Comparison of ENCODE assay signal across 11 cellular contexts in the genomic region with DNA sequence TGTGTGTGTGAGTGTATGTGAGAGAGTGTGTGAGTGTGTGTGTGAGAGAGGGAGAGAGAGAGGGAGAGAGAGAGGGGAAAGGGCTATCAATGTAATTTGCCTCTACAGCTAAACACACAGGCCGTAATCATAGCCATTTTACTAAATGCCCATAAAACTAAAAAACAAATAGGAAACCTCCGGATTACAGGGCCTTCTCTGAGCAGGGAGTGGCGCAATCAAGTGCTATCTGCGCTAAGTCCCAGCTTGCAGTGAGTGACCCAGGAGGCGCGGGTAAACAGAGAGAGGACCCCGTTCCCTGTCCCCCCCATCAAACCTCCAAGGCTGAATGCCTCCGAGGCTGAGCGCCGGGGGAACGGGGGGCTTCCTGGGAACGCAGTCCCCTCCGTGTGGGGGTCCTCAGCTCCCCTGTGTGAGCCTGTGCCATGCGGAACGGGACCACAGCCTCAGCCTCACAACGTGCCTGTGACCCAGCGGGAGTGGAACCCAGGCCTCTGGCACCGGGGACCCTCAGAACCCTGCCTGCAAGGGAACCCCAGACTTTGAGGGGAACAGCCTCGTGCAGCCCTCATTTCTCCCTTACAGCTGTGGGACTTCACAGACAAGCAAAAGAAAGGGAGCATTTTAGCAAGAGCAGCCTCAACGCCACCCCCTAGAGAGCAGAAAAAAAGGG. TPM values are rescaled to one million over a fixed set of nuclear protein-coding genes. Genes with fewer than 3 reads are reported as not detected.
DNase-seq lines count a peak whose midpoint lies in the region; ATAC-seq and TF ChIP-seq lines count a peak whose summit lies in the region.
"Had no signal": no experiment of that assay in that cellular context is flagged by ENCODE, and none has a peak within 500 bp of the region (broad histone marks: within the 10 kb centered on the region; RNA-seq: fewer than 3 reads in every experiment).

No MANE protein-coding gene starts in this region.

- H3K36me3 ChIP-seq in HCT116 (ENCODE audit: control insufficient read depth in 1 of 2, insufficient read depth in 2 of 2, low read length in 2 of 2), result no peaks in the 10 kb centered on the region

- intact Hi-C loops in HCT116 (cut with micrococcal nuclease), result no loop called here

- peaks cover 55 to 78% of the 10 kb centered on the region in 2 experiments for H3K4me1 ChIP-seq in HCT116 (ENCODE audit: control insufficient read depth in 1 of 2, insufficient read depth in 2 of 2, low read length in 2 of 2)
- H3K4me1 ChIP-seq: testis had no signal

- CTCF ChIA-PET in HCT116 (lab: Charles Lee), result no interaction called here

- H4K20me1 ChIP-seq in HCT116 (ENCODE audit: insufficient read depth), result no peaks in the 10 kb centered on the region

- peak overlapping the region; percentile 64 for H3K9ac ChIP-seq in HCT116 (ENCODE audit: low read length)

- H3K9me3 ChIP-seq in HCT116 (ENCODE audit: control insufficient read depth in 1 of 2, insufficient read depth in 1 of 2, low read depth in 1 of 2, low read length in 2 of 2), result no peaks in the 10 kb centered on the region
- H3K9me3 ChIP-seq: testis had no signal

- no peaks in the 10 kb centered on the region for H3K79me2 ChIP-seq in HCT116 (ENCODE audit: insufficient read depth, low read length)

- H3K4me2 ChIP-seq in HCT116 (ENCODE audit: low read length), result peak overlapping the region; percentile 87

- H3K27ac Mint-ChIP-seq in activated T-helper 17 cell treated with anti-CD3 and anti-CD28 coated beads, Interleukin-2, amount 50 U/mL, for 72 hours, result peak overlapping the region; percentile 7
- H3K27ac Mint-ChIP-seq in neural crest cell (ENCODE audit: unreplicated experiment), result peak overlapping the region; percentile 86

- H3K4me3 ChIP-seq in HCT116 (replicated peaks in 1 of 2; ENCODE audit: low read depth in 1 of 2, low read length in 2 of 2), result peak overlapping the region; percentile 36 to 56
- H3K4me3 ChIP-seq: testis had no signal

- H3K27ac ChIP-seq in HCT116 (ENCODE audit: low read depth, low read length), result peak overlapping the region; percentile 91
- H3K27ac ChIP-seq: testis had no signal

- H2AFZ ChIP-seq in HCT116 (ENCODE audit: low read depth, low read length, poor library complexity, severe bottlenecking), result no peak overlapping the region

- no peaks in the 10 kb centered on the region for H3K9me3 Mint-ChIP-seq in activated T-helper 17 cell treated with anti-CD3 and anti-CD28 coated beads, Interleukin-2, amount 50 U/mL, for 72 hours
- no peaks in the 10 kb centered on the region for H3K9me3 Mint-ChIP-seq in neural crest cell
- H3K9me3 Mint-ChIP-seq: naive thymus-derived CD8-positive, alpha-beta T cell had no signal

- RAD21 ChIA-PET in HCT116 (lab: Charles Lee; ENCODE audit: low non-redundant PET in 1 of 2, low total read pairs in 2 of 2, uncharacterized antibody in 2 of 2, unreplicated experiment in 2 of 2), result no interaction called here

- TF ChIP-seq POLR2A in HCT116 (IDR thresholded peaks at IDR 0.05; ENCODE audit: borderline replicate concordance, extremely low read depth, insufficient read depth, insufficient read length), result no peak

- no TSS peak for BruUV-seq in HCT116 (replicated peaks; lab: Mats Ljungman, UMichigan)

- no peaks in the 10 kb centered on the region for H3K27me3 ChIP-seq in HCT116 (ENCODE audit: insufficient read depth, low read length)
- H3K27me3 ChIP-seq: testis had no signal

- H3K4me3 Mint-ChIP-seq in activated T-helper 17 cell treated with anti-CD3 and anti-CD28 coated beads, Interleukin-2, amount 50 U/mL, for 72 hours, result no peak overlapping the region
- no peak overlapping the region for H3K4me3 Mint-ChIP-seq in neural crest cell
- H3K4me3 Mint-ChIP-seq: naive thymus-derived CD8-positive, alpha-beta T cell had no signal

- DNase-seq in HCT116 (ENCODE audit: low read depth, low spot score), result no peak
- DNase-seq in NCI-H1436 treated with DMSO at 0.1 percent for 48 hours (lab: John Stamatoyannopoulos, UW), result peak; percentile 26
- DNase-seq in neural crest cell (ENCODE audit: low read depth, low spot score), result no peak
- DNase-seq in retina, result no peak
- DNase-seq: NCI-H345, SHP77, testis had no signal

- no peaks in the 10 kb centered on the region for H3K36me3 Mint-ChIP-seq in activated T-helper 17 cell treated with anti-CD3 and anti-CD28 coated beads, Interleukin-2, amount 50 U/mL, for 72 hours (ENCODE audit: low read depth)
- H3K36me3 Mint-ChIP-seq in neural crest cell (ENCODE audit: low read depth), result no peaks in the 10 kb centered on the region
- H3K36me3 Mint-ChIP-seq: naive thymus-derived CD8-positive, alpha-beta T cell had no signal

- peaks cover 9% of the 10 kb centered on the region for H3K4me1 Mint-ChIP-seq in activated T-helper 17 cell treated with anti-CD3 and anti-CD28 coated beads, Interleukin-2, amount 50 U/mL, for 72 hours
- peaks cover 14% of the 10 kb centered on the region for H3K4me1 Mint-ChIP-seq in neural crest cell

- no peak for TF ChIP-seq RAD21 in HCT116 (IDR thresholded peaks at IDR 0.05; ENCODE audit: low read depth)

- peaks cover 5% of the 10 kb centered on the region for H3K27me3 Mint-ChIP-seq in activated T-helper 17 cell treated with anti-CD3 and anti-CD28 coated beads, Interleukin-2, amount 50 U/mL, for 72 hours
- H3K27me3 Mint-ChIP-seq in neural crest cell (ENCODE audit: low read depth), result no peaks in the 10 kb centered on the region

- ATAC-seq in HCT116, result no peak
- no peak for ATAC-seq in activated T-helper 17 cell treated with anti-CD3 and anti-CD28 coated beads, Interleukin-2, amount 50 U/mL, for 72 hours (replicated peaks)
- ATAC-seq in GM21367 (IDR thresholded peaks at IDR 0.05; ENCODE audit: unreplicated experiment), result no peak
- ATAC-seq in GM19452 (IDR thresholded peaks at IDR 0.05; ENCODE audit: unreplicated experiment), result no peak
- ATAC-seq: naive thymus-derived CD8-positive, alpha-beta T cell had no signal

- H3K9me2 ChIP-seq in HCT116 (ENCODE audit: insufficient read depth), result no peaks in the 10 kb centered on the region

- TF ChIP-seq CTCF in HCT116 (IDR thresholded peaks at IDR 0.05 in 2 of 3, conservative IDR thresholded peaks at IDR 0.05 in 1 of 3; ENCODE audit: borderline replicate concordance in 1 of 3, insufficient read depth in 1 of 3, low read depth in 2 of 3, low read length in 2 of 3) (no peak), neural crest cell (conservative IDR thresholded peaks at IDR 0.05) (no peak)

- POLR2A ChIA-PET in HCT116 (lab: Charles Lee), result interaction anchor here (2.2 kb wide), 1 partner anchor 54 kb away, joined by 21 read pairs; the partner anchor contains the start of gene ID2

TF ChIP-seq in HCT116, 20 proteins besides CTCF, POLR2A, EP300 and RAD21:
- TF ChIP-seq MAX (IDR thresholded peaks at IDR 0.05), result no peak
- no peak for TF ChIP-seq ZNF274 (IDR thresholded peaks at IDR 0.05; ENCODE audit: low read depth, low read length)
- no peak for TF ChIP-seq FOSL1 (IDR thresholded peaks at IDR 0.05; ENCODE audit: low read depth)
- TF ChIP-seq SRF (IDR thresholded peaks at IDR 0.05; ENCODE audit: low read depth), result no peak
- TF ChIP-seq ZFX (IDR thresholded peaks at IDR 0.05), result no peak
- TF ChIP-seq CBX3 (IDR thresholded peaks at IDR 0.05; ENCODE audit: low read depth), result no peak
- TF ChIP-seq, protein P1, sequence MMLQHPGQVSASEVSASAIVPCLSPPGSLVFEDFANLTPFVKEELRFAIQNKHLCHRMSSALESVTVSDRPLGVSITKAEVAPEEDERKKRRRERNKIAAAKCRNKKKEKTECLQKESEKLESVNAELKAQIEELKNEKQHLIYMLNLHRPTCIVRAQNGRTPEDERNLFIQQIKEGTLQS (IDR thresholded peaks at IDR 0.05), result no peak
- no peak for TF ChIP-seq REST (IDR thresholded peaks at IDR 0.05; ENCODE audit: low read depth)

RNA-seq across cellular contexts. Expression of gene ID2, which starts 54.7 kb away (rescaled TPM):
- total RNA-seq in HCT116 (2021; ENCODE audit: unreplicated experiment) (112 TPM), neural crest cell (44.1 and 46.1 TPM in 2 replicates)
- 197 and 259 TPM in 2 replicates for polyA plus RNA-seq in HCT116 (2012)
- total RNA-seq in activated T-helper 17 cell treated with anti-CD3 and anti-CD28 coated beads, Interleukin-2, amount 50 U/mL, for 72 hours, result 100 to 1,000 TPM in 1 of 2 donors, 10 to 100 TPM in 1; 85.6 to 425 TPM
